In genomic region chr6:36984581-36985383, GRCh38 we compare ENCODE assay signal across 1 cellular context.
TF ChIP-seq lines count a peak whose summit lies in the region.

No MANE protein-coding gene starts in this region.

TF ChIP-seq in endothelial cell of umbilical vein, 7 proteins besides CTCF, POLR2A, EP300 and RAD21 (continued from another document):
- TF ChIP-seq, protein P1, sequence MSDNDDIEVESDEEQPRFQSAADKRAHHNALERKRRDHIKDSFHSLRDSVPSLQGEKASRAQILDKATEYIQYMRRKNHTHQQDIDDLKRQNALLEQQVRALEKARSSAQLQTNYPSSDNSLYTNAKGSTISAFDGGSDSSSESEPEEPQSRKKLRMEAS (IDR thresholded peaks at IDR 0.05; ENCODE audit: insufficient read depth, insufficient read length), result no peak
- TF ChIP-seq POLR2AphosphoS5 (IDR thresholded peaks at IDR 0.05; ENCODE audit: insufficient read depth, low read depth, low read length), result no peak
